Comparison of ENCODE assay signal across 8 cellular contexts in genomic region chr19:18405754-18406153, GRCh38. TPM values are rescaled to one million over a fixed set of nuclear protein-coding genes. Genes with fewer than 3 reads are reported as not detected.
"Had no signal": no experiment of that assay in that cellular context is flagged by ENCODE, and none has a peak within 500 bp of the region (broad histone marks: within the 10 kb centered on the region; RNA-seq: fewer than 3 reads in every experiment).

No MANE protein-coding gene starts in this region.

RNA-seq across cellular contexts. Expression of gene LRRC25, which starts 8.3 kb away (rescaled TPM):
- total RNA-seq: PC-3, PC-9, RPMI7951, SJCRH30, SJSA1, SK-MEL-5 had no signal
- polyA plus RNA-seq: SK-N-SH had no signal

RNA-seq across cellular contexts. Expression of gene GDF15, which starts 19.8 kb away (rescaled TPM):
- total RNA-seq: OCI-LY7 had no signal
